Comparison of ENCODE assay signal across 1 cellular context in the genomic region with DNA sequence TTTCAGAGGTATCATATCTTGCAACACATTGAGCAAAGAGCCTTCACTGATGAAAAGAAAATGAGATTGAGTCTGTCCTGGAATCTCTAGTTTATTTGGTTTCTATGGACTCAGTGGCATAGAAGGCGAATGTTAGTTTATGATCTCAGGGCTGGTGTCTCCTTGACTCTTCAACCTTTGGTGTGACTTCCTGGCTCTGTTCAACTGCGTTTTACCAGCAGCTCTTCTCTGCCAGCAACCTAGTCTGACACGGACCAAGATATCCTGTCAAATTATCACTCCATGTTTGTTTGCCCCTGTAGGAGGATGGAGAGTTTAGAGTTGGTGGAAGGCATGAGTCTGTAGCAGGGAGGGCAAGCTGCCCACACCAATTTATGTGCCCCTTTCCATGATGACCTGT.
TF ChIP-seq lines count a peak whose summit lies in the region.

No MANE protein-coding gene starts in this region.

TF ChIP-seq in H1, 55 proteins besides CTCF, POLR2A, EP300 and RAD21 (continued from another document):
- no peak for TF ChIP-seq GTF2F1 (IDR thresholded peaks at IDR 0.05; ENCODE audit: borderline replicate concordance, low read depth, low read length)
